In the genomic region with DNA sequence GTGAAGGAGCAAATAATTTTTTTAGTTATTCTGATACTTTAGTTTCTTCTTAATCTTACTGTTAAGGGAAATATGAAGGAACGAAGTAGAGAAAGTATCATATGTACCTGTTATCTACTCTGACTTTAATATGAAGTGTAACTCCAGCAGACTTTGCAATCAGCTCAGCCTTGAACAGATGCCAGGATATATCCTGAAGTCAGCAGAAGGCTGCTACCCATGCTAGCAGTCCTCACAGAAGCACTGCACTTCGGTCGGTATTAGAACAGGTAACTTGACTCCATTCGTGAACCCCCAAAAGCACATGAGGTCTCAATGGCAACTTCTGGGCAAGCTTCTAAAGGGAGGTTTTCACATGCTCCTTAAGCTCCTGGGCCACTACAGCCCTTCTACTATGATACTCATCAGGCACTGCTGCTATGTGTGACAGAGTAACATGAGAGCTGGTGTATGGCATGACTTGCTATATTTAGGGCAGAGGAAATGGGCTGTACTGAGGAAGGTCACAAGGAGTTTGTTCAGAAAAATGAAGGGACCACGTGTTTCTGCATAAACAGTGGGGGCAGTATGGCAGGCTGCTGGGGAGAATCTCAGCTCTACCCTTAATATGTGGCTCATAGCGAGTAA, we compare ENCODE assay signal across 1 cellular context.
A peak's percentile ranks its signal among the peaks of the same experiment; 100 is the strongest.
TF ChIP-seq lines count a peak whose summit lies in the region.

No MANE protein-coding gene starts in this region.

TF ChIP-seq in K562, 482 proteins besides CTCF, POLR2A, EP300 and RAD21 (continued from another document):
- TF ChIP-seq TCF7 (IDR thresholded peaks at IDR 0.05; ENCODE audit: borderline replicate concordance) = no peak
- no peak for TF ChIP-seq CBX2 (IDR thresholded peaks at IDR 0.05; ENCODE audit: insufficient read depth, low read length, poor library complexity, severe bottlenecking)
- TF ChIP-seq ZNF12 (CRISPR knock-in tag; IDR thresholded peaks at IDR 0.05) = no peak
- no peak for TF ChIP-seq ZNF212 (CRISPR knock-in tag; IDR thresholded peaks at IDR 0.05)
- no peak for TF ChIP-seq SP2 (IDR thresholded peaks at IDR 0.05; ENCODE audit: extremely low read depth, low read depth, low read length, poor library complexity, severe bottlenecking)
- no peak for TF ChIP-seq FOXM1 (IDR thresholded peaks at IDR 0.05; ENCODE audit: low read depth)
- no peak for TF ChIP-seq FOXM1 (CRISPR knock-in tag; IDR thresholded peaks at IDR 0.05; ENCODE audit: low read depth)
- TF ChIP-seq GABPB1 (CRISPR knock-in tag; IDR thresholded peaks at IDR 0.05) = no peak
- no peak for TF ChIP-seq POU5F1 (IDR thresholded peaks at IDR 0.05; ENCODE audit: borderline replicate concordance, low read depth, low read length, partially characterized antibody)
- TF ChIP-seq U2AF1 (optimal IDR thresholded peaks at IDR 0.05; ENCODE audit: low read depth, low read length) = no peak
- no peak for TF ChIP-seq ZKSCAN1 (IDR thresholded peaks at IDR 0.05; ENCODE audit: low read depth, low read length)
- 0 out of 2 replicates have a peak, but pooled peaks have one; percentile 31 for TF ChIP-seq BCOR (IDR thresholded peaks at IDR 0.05)
- no peak for TF ChIP-seq ZNF407 (IDR thresholded peaks at IDR 0.05; ENCODE audit: low read depth)
- TF ChIP-seq DMBX1 (CRISPR knock-in tag; IDR thresholded peaks at IDR 0.05; ENCODE audit: borderline replicate concordance) = no peak
- TF ChIP-seq BCL6 (CRISPR knock-in tag; IDR thresholded peaks at IDR 0.05) = no peak
- peak; percentile 85 for TF ChIP-seq ZNF316 (IDR thresholded peaks at IDR 0.05)
- no peak for TF ChIP-seq KAT7 (CRISPR knock-in tag; IDR thresholded peaks at IDR 0.05; ENCODE audit: borderline replicate concordance)
